ENCODE assay signal across 16 cellular contexts in genomic region chr10:32035038-32035437, GRCh38. TPM values are rescaled to one million over a fixed set of nuclear protein-coding genes. Genes with fewer than 3 reads are reported as not detected.
A peak's percentile ranks its signal among the peaks of the same experiment; 100 is the strongest.
DNase-seq lines count a peak whose midpoint lies in the region; ATAC-seq, FAIRE-seq and TF ChIP-seq lines count a peak whose summit lies in the region.
"Had no signal": no experiment of that assay in that cellular context is flagged by ENCODE, and none has a peak within 500 bp of the region (broad histone marks: within the 10 kb centered on the region; RNA-seq: fewer than 3 reads in every experiment).

No MANE protein-coding gene starts in this region.

- H3K4me1 Mint-ChIP-seq in endodermal cell: no peaks in the 10 kb centered on the region

- 100% methylated on average over 1 of the region's 1 CpG for WGBS in mammary epithelial cell (ENCODE audit: low coverage, missing lambda C conversion rate)
- 90 to 97% (median 95%) methylated on average over 1 of the region's 1 CpG for WGBS in small intestine, 3 donors
- WGBS in endodermal cell (ENCODE audit: insufficient coverage in 1 of 2, insufficient read length in 1 of 2), 2 experiments: 93 to 98% methylated on average over 1 of the region's 1 CpG

- H3K27me3 Mint-ChIP-seq in endodermal cell (ENCODE audit: insufficient read depth): no peaks in the 10 kb centered on the region
- H3K27me3 Mint-ChIP-seq: CD8-positive, alpha-beta memory T cell; IgD-negative memory B cell had no signal

- TF ChIP-seq CTCF in HCT116 (IDR thresholded peaks at IDR 0.05 in 2 of 3, conservative IDR thresholded peaks at IDR 0.05 in 1 of 3; ENCODE audit: borderline replicate concordance in 1 of 3, insufficient read depth in 1 of 3, low read depth in 2 of 3, low read length in 2 of 3): no peak
- no peak for TF ChIP-seq CTCF in mammary epithelial cell (conservative IDR thresholded peaks at IDR 0.05 in 1 of 2, IDR thresholded peaks at IDR 0.05 in 1 of 2; ENCODE audit: extremely low read depth in 1 of 2, insufficient read depth in 1 of 2, low read depth in 1 of 2, low read length in 2 of 2)
- TF ChIP-seq CTCF in endodermal cell (conservative IDR thresholded peaks at IDR 0.05): no peak

- H3K36me3 ChIP-seq in HCT116 (ENCODE audit: control insufficient read depth in 1 of 2, insufficient read depth in 2 of 2, low read length in 2 of 2) (peaks cover 56 to 87% of the 10 kb centered on the region in 2 experiments), mammary epithelial cell (ENCODE audit: insufficient read depth, low read length) (peaks cover 79% of the 10 kb centered on the region), small intestine (ENCODE audit: control insufficient read depth in 2 of 2, insufficient read depth in 2 of 2, low read length in 2 of 2) (peaks cover 11 to 24% of the 10 kb centered on the region in 2 donors), endodermal cell (ENCODE audit: control insufficient read depth, insufficient read depth, low read length) (peaks cover 99% of the 10 kb centered on the region)

- DNase-seq in NCI-H82 (lab: John Stamatoyannopoulos, UW): peak; percentile 41
- no peak for DNase-seq in NCI-H82 treated with DMSO at 0.1 percent for 48 hours (lab: John Stamatoyannopoulos, UW; ENCODE audit: unreplicated experiment)
- no peak for DNase-seq in HCT116 (ENCODE audit: low read depth, low spot score)
- no peak for DNase-seq in mammary epithelial cell
- DNase-seq in small intestine: no peak
- DNase-seq in frontal cortex (ENCODE audit: low spot score in 2 of 2): no peak
- DNase-seq in Right ventricle myocardium superior: no peak
- DNase-seq in endodermal cell: no peak
- DNase-seq: Caco-2; CD8-positive, alpha-beta memory T cell; DMS79; HCEC 1CT had no signal

- H3K9me3 Mint-ChIP-seq in endodermal cell: no peaks in the 10 kb centered on the region
- H3K9me3 Mint-ChIP-seq: CD8-positive, alpha-beta memory T cell; IgD-negative memory B cell had no signal

- no peak for TF ChIP-seq POLR2A in HCT116 (IDR thresholded peaks at IDR 0.05; ENCODE audit: borderline replicate concordance, extremely low read depth, insufficient read depth, insufficient read length)

- dilution Hi-C loops in mammary epithelial cell (cut with HindIII; ENCODE audit: low sequenced_read_pairs): no loop called here

- H3K4me2 ChIP-seq in HCT116 (ENCODE audit: low read length) (no peak overlapping the region), mammary epithelial cell (ENCODE audit: insufficient read depth, low read depth, low read length) (no peak overlapping the region)

- POLR2A ChIA-PET in HCT116 (lab: Charles Lee): no interaction called here

- H3K9me3 ChIP-seq in HCT116 (ENCODE audit: control insufficient read depth in 1 of 2, insufficient read depth in 1 of 2, low read depth in 1 of 2, low read length in 2 of 2) (no peaks in the 10 kb centered on the region), mammary epithelial cell (replicated peaks; ENCODE audit: insufficient read depth, low read length) (no peaks in the 10 kb centered on the region), small intestine (ENCODE audit: control insufficient read depth, low read depth) (no peaks in the 10 kb centered on the region), endodermal cell (ENCODE audit: control insufficient read depth, low read length) (no peaks in the 10 kb centered on the region)
- H3K9me3 ChIP-seq: Caco-2 had no signal

- H3K27me3 ChIP-seq in HCT116 (ENCODE audit: insufficient read depth, low read length) (no peaks in the 10 kb centered on the region), mammary epithelial cell (ENCODE audit: insufficient read depth, low read length) (no peaks in the 10 kb centered on the region), small intestine (ENCODE audit: control insufficient read depth in 2 of 2, insufficient read depth in 2 of 2, low read length in 2 of 2) (no peaks in the 10 kb centered on the region), endodermal cell (ENCODE audit: control insufficient read depth, insufficient read depth, low read length, poor library complexity, severe bottlenecking) (no peaks in the 10 kb centered on the region)

- no peak overlapping the region for H3K27ac ChIP-seq in HCT116 (ENCODE audit: low read depth, low read length)
- H3K27ac ChIP-seq in mammary epithelial cell (ENCODE audit: insufficient read depth, low read depth, low read length): no peak overlapping the region
- no peak overlapping the region for H3K27ac ChIP-seq in small intestine (ENCODE audit: low read depth in 1 of 2, low read length in 1 of 2)
- H3K27ac ChIP-seq in endodermal cell (ENCODE audit: low read depth, low read length): no peak overlapping the region
- H3K27ac ChIP-seq: 22Rv1 had no signal

- CTCF ChIA-PET in HCT116 (lab: Charles Lee): no interaction called here
- CTCF ChIA-PET in mammary epithelial cell (lab: Charles Lee; ENCODE audit: low non-redundant PET): no interaction called here

- intact Hi-C loops in HCT116 (cut with micrococcal nuclease) (no loop called here), mammary epithelial cell (cut with micrococcal nuclease) (no loop called here), Right ventricle myocardium superior (cut with DNase I) (no loop called here)

- H3K9ac ChIP-seq in HCT116 (ENCODE audit: low read length): no peak overlapping the region
- H3K9ac ChIP-seq in mammary epithelial cell (ENCODE audit: insufficient read depth, low read length): no peak overlapping the region
- no peak overlapping the region for H3K9ac ChIP-seq in endodermal cell (ENCODE audit: extremely low read depth, low read length, poor library complexity, severe bottlenecking)

- H3K79me2 ChIP-seq in HCT116 (ENCODE audit: insufficient read depth, low read length) (peaks cover 75% of the 10 kb centered on the region), mammary epithelial cell (ENCODE audit: insufficient read depth, low read length) (peaks cover 76% of the 10 kb centered on the region)

- no peak overlapping the region for H3K27ac Mint-ChIP-seq in endodermal cell

- TSS peak; percentile 5 for BruUV-seq in HCT116 (replicated peaks; lab: Mats Ljungman, UMichigan)
- BruUV-seq in mammary epithelial cell (replicated peaks; lab: Mats Ljungman, UMichigan): TSS peak; percentile 5

- no peak for TF ChIP-seq RAD21 in HCT116 (IDR thresholded peaks at IDR 0.05; ENCODE audit: low read depth)

- in situ Hi-C loops in mammary epithelial cell (cut with MboI; ENCODE audit: low sequenced_read_pairs in 2 of 2): loop anchor here in 1 of 2 donors (25.0 kb wide), 1 partner anchor 302 kb away; the partner anchor contains the start of gene EPC1

- no peak overlapping the region for H3K4me3 Mint-ChIP-seq in endodermal cell
- H3K4me3 Mint-ChIP-seq: CD14-positive monocyte; CD8-positive, alpha-beta memory T cell; IgD-negative memory B cell had no signal

- H3K4me3 ChIP-seq in HCT116 (replicated peaks in 1 of 2; ENCODE audit: low read depth in 1 of 2, low read length in 2 of 2): no peak overlapping the region
- no peak overlapping the region for H3K4me3 ChIP-seq in mammary epithelial cell (replicated peaks in 1 of 3; ENCODE audit: insufficient read depth in 1 of 3, low read depth in 2 of 3, low read length in 3 of 3)
- no peak overlapping the region for H3K4me3 ChIP-seq in small intestine (ENCODE audit: low read depth in 1 of 2, low read length in 2 of 2)
- H3K4me3 ChIP-seq in endodermal cell (ENCODE audit: low read length): no peak overlapping the region

- RAD21 ChIA-PET in HCT116 (lab: Charles Lee; ENCODE audit: low non-redundant PET in 1 of 2, low total read pairs in 2 of 2, uncharacterized antibody in 2 of 2, unreplicated experiment in 2 of 2): no interaction called here

- H3K9me2 ChIP-seq in HCT116 (ENCODE audit: insufficient read depth): no peaks in the 10 kb centered on the region

- H4K20me1 ChIP-seq in HCT116 (ENCODE audit: insufficient read depth) (0 out of 2 replicates have a peak, but pooled peaks cover 19% of the 10 kb centered on the region), mammary epithelial cell (ENCODE audit: insufficient read depth, low read length) (peaks cover 4% of the 10 kb centered on the region)

- FAIRE-seq in small intestine (lab: Jason Lieb, UNC) (peak; percentile 5), frontal cortex (lab: Jason Lieb, UNC) (no peak)
- FAIRE-seq: GM12892 had no signal

- no peaks in the 10 kb centered on the region for H3K4me1 ChIP-seq in HCT116 (ENCODE audit: control insufficient read depth in 1 of 2, insufficient read depth in 2 of 2, low read length in 2 of 2)
- no peaks in the 10 kb centered on the region for H3K4me1 ChIP-seq in mammary epithelial cell (ENCODE audit: insufficient read depth, low read length)
- H3K4me1 ChIP-seq in small intestine (ENCODE audit: control insufficient read depth in 2 of 2, insufficient read depth in 1 of 2, low read depth in 1 of 2, low read length in 1 of 2): no peaks in the 10 kb centered on the region
- no peaks in the 10 kb centered on the region for H3K4me1 ChIP-seq in endodermal cell (ENCODE audit: control insufficient read depth, insufficient read depth, low read length)

- no peak for ATAC-seq in HCT116
- no peak for ATAC-seq in Right ventricle myocardium superior (ENCODE audit: poor library complexity)

- no peak overlapping the region for H2AFZ ChIP-seq in HCT116 (ENCODE audit: low read depth, low read length, poor library complexity, severe bottlenecking)
- no peak overlapping the region for H2AFZ ChIP-seq in mammary epithelial cell (ENCODE audit: low read depth, low read length)

- peaks cover 84% of the 10 kb centered on the region for H3K36me3 Mint-ChIP-seq in endodermal cell (ENCODE audit: low read depth)

TF ChIP-seq in HCT116, 20 proteins besides CTCF, POLR2A, EP300 and RAD21 (continues in another document):
- TF ChIP-seq EZH2 (IDR thresholded peaks at IDR 0.05): no peak

RNA-seq across cellular contexts. Expression of gene KIF5B, which starts 21.2 kb away (rescaled TPM):
- total RNA-seq in HCT116 (2021; ENCODE audit: unreplicated experiment) (117 TPM), mammary epithelial cell (100 to 1,000 TPM; 146 to 168 TPM), frontal cortex (129 TPM), Right ventricle myocardium superior (133 TPM), endodermal cell (100 to 1,000 TPM in 1 of 2 donors, 10 to 100 TPM in 1; 90.8 to 104 TPM)
- 43.7 and 53.4 TPM in 2 replicates for polyA plus RNA-seq in HCT116 (2012)
- polyA plus RNA-seq in mammary epithelial cell (50.3 TPM), small intestine (10 to 100 TPM; 49.4 to 66.4 (median 52.6) TPM)
- polyA minus RNA-seq in mammary epithelial cell: 62.2 TPM
- polyA plus RNA-seq in endodermal cell (2013, experiment 1 of 2): 120 TPM
- polyA plus RNA-seq in endodermal cell (2013, experiment 2 of 2): 126 TPM
